In the genomic region with DNA sequence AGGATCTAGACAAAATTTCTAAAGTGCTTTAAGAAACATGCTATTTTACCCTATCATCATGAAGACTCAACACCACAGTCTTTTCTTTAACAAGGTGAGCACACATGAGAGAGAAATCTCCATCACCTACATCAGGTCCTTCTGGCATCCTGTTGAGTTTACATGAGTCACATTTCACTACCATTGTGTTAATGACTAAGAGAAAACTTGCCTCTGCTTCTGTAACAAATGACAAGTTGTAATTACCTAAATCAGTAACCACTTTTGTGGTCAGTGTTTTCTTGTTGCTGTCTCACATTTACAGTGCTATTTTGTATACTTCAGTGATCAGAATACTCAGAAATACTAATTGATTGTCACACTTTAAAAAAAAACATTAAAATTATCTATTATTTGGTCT, we compare ENCODE assay signal across 19 cellular contexts. TPM values are rescaled to one million over a fixed set of nuclear protein-coding genes. Genes with fewer than 3 reads are reported as not detected.
A peak's percentile ranks its signal among the peaks of the same experiment; 100 is the strongest.
DNase-seq lines count a peak whose midpoint lies in the region; ATAC-seq and TF ChIP-seq lines count a peak whose summit lies in the region.
"Not testable (repeated sequence)": the region's sequence is repeated elsewhere in the genome, so short reads cannot be mapped to it uniquely, and the experiment has no call there.
"Had no signal": no experiment of that assay in that cellular context is flagged by ENCODE, and none has a peak within 500 bp of the region (broad histone marks: within the 10 kb centered on the region; RNA-seq: fewer than 3 reads in every experiment).

No MANE protein-coding gene starts in this region.

- intact Hi-C loops in left ventricle myocardium inferior (cut with micrococcal nuclease): not testable (repeated sequence)

- H3K4me1 ChIP-seq in left ventricle myocardium inferior: peaks cover 34% of the 10 kb centered on the region
- H3K4me1 ChIP-seq in subcutaneous abdominal adipose tissue (ENCODE audit: control insufficient read depth in 5 of 5, insufficient read depth in 5 of 5, low read length in 5 of 5): peaks cover 0 to 24% (median 11%) of the 10 kb centered on the region in 5 donors

- not testable (repeated sequence) for TF ChIP-seq CTCF in left ventricle myocardium inferior (IDR thresholded peaks at IDR 0.05; ENCODE audit: borderline replicate concordance)

- not testable (repeated sequence) for H3K36me3 ChIP-seq in left ventricle myocardium inferior; subcutaneous abdominal adipose tissue (ENCODE audit: control insufficient read depth in 5 of 5, insufficient read depth in 5 of 5, low read length in 5 of 5)

- ATAC-seq in GM18861 (IDR thresholded peaks at IDR 0.05; ENCODE audit: unreplicated experiment): peak; percentile 54
- peak; percentile 66 for ATAC-seq in GM21423 (IDR thresholded peaks at IDR 0.05; ENCODE audit: unreplicated experiment)
- ATAC-seq in HG02763 (IDR thresholded peaks at IDR 0.05; ENCODE audit: unreplicated experiment): peak; percentile 57
- ATAC-seq in HG03097 (IDR thresholded peaks at IDR 0.05; ENCODE audit: low FRiP score, unreplicated experiment): peak; percentile 58
- ATAC-seq in HG03469 (IDR thresholded peaks at IDR 0.05; ENCODE audit: unreplicated experiment): peak; percentile 55
- peak; percentile 51 to 59 for ATAC-seq in activated CD4-positive, CD25-positive, alpha-beta regulatory T cell treated with anti-CD3 and anti-CD28 coated beads, Interleukin-2, amount 50 U/mL, for 24 hours

- H3K27me3 ChIP-seq in left ventricle myocardium inferior (ENCODE audit: low read depth); subcutaneous abdominal adipose tissue (ENCODE audit: control insufficient read depth in 5 of 5, insufficient read depth in 4 of 5, low read length in 5 of 5): not testable (repeated sequence)

- H3K9me3 ChIP-seq in left ventricle myocardium inferior (replicated peaks); subcutaneous abdominal adipose tissue (ENCODE audit: control insufficient read depth in 5 of 5, low read length in 5 of 5): not testable (repeated sequence)

- not testable (repeated sequence) for DNase-seq in left ventricle myocardium inferior

- H3K4me3 ChIP-seq in left ventricle myocardium inferior; subcutaneous abdominal adipose tissue (ENCODE audit: low read depth in 1 of 5, low read length in 5 of 5): not testable (repeated sequence)

- not testable (repeated sequence) for H3K9ac ChIP-seq in subcutaneous abdominal adipose tissue (ENCODE audit: low read length in 5 of 5)

- H3K27ac ChIP-seq in left ventricle myocardium inferior (replicated peaks) (peak overlapping the region; percentile 22), subcutaneous abdominal adipose tissue (ENCODE audit: low read depth, low read length) (peak overlapping the region; percentile 92)

RNA-seq across cellular contexts. Expression of a gene that starts 5.6 kb away (rescaled TPM):
- total RNA-seq in left ventricle myocardium inferior: 29.6 TPM
- total RNA-seq: activated CD4-positive, alpha-beta memory T cell treated with anti-CD3 and anti-CD28 coated beads for 36 hours; activated T-cell treated with anti-CD3 and anti-CD28 coated beads, Interleukin-2, amount 50 U/mL, for 72 hours; CD8-positive, alpha-beta memory T cell had no signal

RNA-seq across cellular contexts. Expression of a gene that starts 9.5 kb away (rescaled TPM):
- total RNA-seq in left ventricle myocardium inferior: not detected
- total RNA-seq: activated CD4-positive, alpha-beta memory T cell treated with anti-CD3 and anti-CD28 coated beads for 36 hours; activated T-cell treated with anti-CD3 and anti-CD28 coated beads, Interleukin-2, amount 50 U/mL, for 72 hours; CD8-positive, alpha-beta memory T cell; epithelial cell of proximal tubule; glomerular endothelial cell; GM23338; HFFc6; left lobe of liver; osteocyte; Peyer's patch; skeletal muscle tissue had no signal

RNA-seq across cellular contexts. Expression of a gene that starts 25.3 kb away (rescaled TPM):
- total RNA-seq in left ventricle myocardium inferior: 1.5 TPM
- total RNA-seq: activated CD4-positive, alpha-beta memory T cell treated with anti-CD3 and anti-CD28 coated beads for 36 hours; CD8-positive, alpha-beta memory T cell had no signal
